ENCODE assay signal across 9 cellular contexts in genomic region chr18:49041677-49042570, GRCh38.
DNase-seq lines count a peak whose midpoint lies in the region; TF ChIP-seq lines count a peak whose summit lies in the region.
"Had no signal": no experiment of that assay in that cellular context is flagged by ENCODE, and none has a peak within 500 bp of the region (broad histone marks: within the 10 kb centered on the region; RNA-seq: fewer than 3 reads in every experiment).

No MANE protein-coding gene starts in this region.

- no peaks in the 10 kb centered on the region for H3F3A ChIP-seq in OCI-LY1 (ENCODE audit: insufficient read depth, low read length)

- peak overlapping the region; percentile 64 for H3K27ac ChIP-seq in OCI-LY1 (ENCODE audit: low read depth, low read length, poor library complexity, severe bottlenecking)
- H3K27ac ChIP-seq: epithelial cell of prostate had no signal

- H3K9me3 Mint-ChIP-seq in immature natural killer cell, result peaks cover 14 to 20% (median 18%) of the 10 kb centered on the region in 6 donors

- peaks cover 22% of the 10 kb centered on the region for H3K4me1 ChIP-seq in OCI-LY1 (ENCODE audit: insufficient read depth, low read length, severe bottlenecking)

- no peaks in the 10 kb centered on the region for H3K9me2 ChIP-seq in OCI-LY1 (ENCODE audit: low read depth, low read length)

- no peak overlapping the region for H3K4me3 Mint-ChIP-seq in immature natural killer cell

- no peaks in the 10 kb centered on the region for H3K79me2 ChIP-seq in OCI-LY1 (ENCODE audit: insufficient read depth, low read length)

- peak; percentile 69 for TF ChIP-seq CTCF in AG04449 (IDR thresholded peaks at IDR 0.05; ENCODE audit: insufficient read depth, low read length, missing control alignments)
- peak; percentile 81 for TF ChIP-seq CTCF in OCI-LY1 (IDR thresholded peaks at IDR 0.05; ENCODE audit: low read length)
- TF ChIP-seq CTCF in astrocyte of the cerebellum (IDR thresholded peaks at IDR 0.05; ENCODE audit: low read depth, low read length, missing control alignments), result peak; percentile 76

- H3K27me3 ChIP-seq in OCI-LY1 (ENCODE audit: insufficient read depth, low read length), result no peaks in the 10 kb centered on the region

- CTCF ChIA-PET in AG04449 (lab: Yijun Ruan, JAX), result interaction anchor here (0.7 to 7.0 kb wide), 41 partner anchors 11 to 375 kb away, joined by 3 to 84 read pairs (median 4); partner anchors contain the start of gene SMAD7

- DNase-seq in AG04449 (ENCODE audit: low read depth, low spot score), result no peak
- peak; percentile 65 for DNase-seq in GM03348 (ENCODE audit: low spot score)
- DNase-seq in astrocyte of the cerebellum (ENCODE audit: low read depth), result peak; percentile 55
- peak; percentile 25 to 40 (median 38) for DNase-seq in immature natural killer cell
- peak; percentile 18 for DNase-seq in superior temporal gyrus (ENCODE audit: extremely low spot score)
- no peak for DNase-seq in medulla oblongata (ENCODE audit: extremely low spot score)
- DNase-seq in occipital lobe (lab: John Stamatoyannopoulos, UW), result no peak

- no peak overlapping the region for H3K9ac ChIP-seq in OCI-LY1 (ENCODE audit: low read length)

- H2AFZ ChIP-seq in OCI-LY1 (ENCODE audit: low read length), result no peak overlapping the region

- H3K4me2 ChIP-seq in OCI-LY1 (ENCODE audit: low read length), result no peak overlapping the region

- in situ Hi-C loops in astrocyte of the cerebellum (cut with HindIII; ENCODE audit: low sequenced_read_pairs), result loop anchor here (25.0 kb wide), 1 partner anchor 355 kb away; no protein-coding TSS in a partner anchor

- peaks cover 19 to 21% of the 10 kb centered on the region in 2 donors for H3K4me1 Mint-ChIP-seq in immature natural killer cell

- H3K36me3 Mint-ChIP-seq in immature natural killer cell, result peaks cover 31 to 49% (median 49%) of the 10 kb centered on the region in 3 donors

- H3K4me3 ChIP-seq in AG04449 (ENCODE audit: low read depth, low read length), result no peak overlapping the region
- no peak overlapping the region for H3K4me3 ChIP-seq in OCI-LY1 (ENCODE audit: low read depth, low read length, poor library complexity, severe bottlenecking)
- no peak overlapping the region for H3K4me3 ChIP-seq in astrocyte of the cerebellum (ENCODE audit: low read depth, low read length)

- H3K9me3 ChIP-seq in OCI-LY1 (ENCODE audit: low read length), result peaks cover 10% of the 10 kb centered on the region

- H3K36me3 ChIP-seq in OCI-LY1 (ENCODE audit: insufficient read depth, low read length), result peaks cover 40% of the 10 kb centered on the region

- H3K27ac Mint-ChIP-seq in immature natural killer cell, result peak overlapping the region in 1 of 6 donors; percentile 44

- POLR2A ChIA-PET in AG04449 (lab: Yijun Ruan, JAX), result interaction anchor here (0.8 to 1.1 kb wide), 2 partner anchors 90 to 93 kb away, joined by 3 read pairs; no protein-coding TSS in a partner anchor

- H3K27me3 Mint-ChIP-seq in immature natural killer cell (ENCODE audit: low read depth in 3 of 3), result peaks cover 0 to 4% (median 0%) of the 10 kb centered on the region in 3 donors

- H4K20me1 ChIP-seq in OCI-LY1 (ENCODE audit: insufficient read depth, low read length), result no peaks in the 10 kb centered on the region

Comparison
In these comparisons a context has a peak if more than half of its experiments do, and no peak if none do; other contexts are left out.
1. DNase-seq: peak in GM03348 (single experiment), astrocyte of the cerebellum (single experiment), immature natural killer cell (3 of 3) and superior temporal gyrus (single experiment); none in AG04449 (single experiment), medulla oblongata (single experiment) and occipital lobe (single experiment).
2. Peak in every context shown above with its lines, with median percentiles within 50 percentile points of each other: CTCF ChIP-seq.